1 cellular context compared by ENCODE assay signal in genomic region chr6:40160826-40161225, GRCh38.
TF ChIP-seq lines count a peak whose summit lies in the region.

No MANE protein-coding gene starts in this region.

TF ChIP-seq in HepG2, 621 proteins besides CTCF, POLR2A, EP300 and RAD21 (continued from another document):
- TF ChIP-seq ZBTB37 (CRISPR knock-in tag; IDR thresholded peaks at IDR 0.05) (no peak), MYC (CRISPR knock-in tag; IDR thresholded peaks at IDR 0.05; ENCODE audit: borderline replicate concordance) (no peak), CHD4 (IDR thresholded peaks at IDR 0.05; ENCODE audit: borderline replicate concordance, low read length) (no peak), PPARG (CRISPR knock-in tag; conservative IDR thresholded peaks at IDR 0.05) (no peak)
